1 cellular context compared by ENCODE assay signal in genomic region chr21:41750532-41751151, GRCh38.
TF ChIP-seq lines count a peak whose summit lies in the region.

No MANE protein-coding gene starts in this region.

TF ChIP-seq in HepG2, 621 proteins besides CTCF, POLR2A, EP300 and RAD21 (continued from another document and continues in another):
- TF ChIP-seq ZNF569 (CRISPR knock-in tag; IDR thresholded peaks at IDR 0.05; ENCODE audit: borderline replicate concordance) (no peak), GABPA (IDR thresholded peaks at IDR 0.05; ENCODE audit: low read depth, low read length) (no peak), GABPA (CRISPR knock-in tag; IDR thresholded peaks at IDR 0.05; ENCODE audit: low read depth) (no peak), ZNF674 (CRISPR knock-in tag; IDR thresholded peaks at IDR 0.05; ENCODE audit: low read depth) (0 out of 2 replicates have a peak, but pooled peaks have one; percentile 53), SMAD9 (CRISPR knock-in tag; IDR thresholded peaks at IDR 0.05) (no peak), RELA (CRISPR knock-in tag; IDR thresholded peaks at IDR 0.05) (no peak), ZNF333 (CRISPR knock-in tag; IDR thresholded peaks at IDR 0.05; ENCODE audit: borderline replicate concordance) (no peak), HNRNPK (IDR thresholded peaks at IDR 0.05; ENCODE audit: low read depth, low read length, poor library complexity, severe bottlenecking) (no peak), ZFX (CRISPR knock-in tag; IDR thresholded peaks at IDR 0.05; ENCODE audit: low read depth) (peak; percentile 16; the same call in 1 of the 2 replicates), ZNF264 (CRISPR knock-in tag; IDR thresholded peaks at IDR 0.05) (peak; percentile 76; the same call in 1 of the 2 replicates), AGO2 (optimal IDR thresholded peaks at IDR 0.05; ENCODE audit: low read depth, low read length) (no peak), BRD4 (CRISPR knock-in tag; IDR thresholded peaks at IDR 0.05) (no peak), ARHGAP35 (CRISPR knock-in tag; IDR thresholded peaks at IDR 0.05; ENCODE audit: borderline replicate concordance) (no peak), ZBTB7A (CRISPR knock-in tag; IDR thresholded peaks at IDR 0.05) (peak; percentile 65; the same call in 1 of the 2 replicates), RFXAP (CRISPR knock-in tag; IDR thresholded peaks at IDR 0.05; ENCODE audit: borderline replicate concordance) (no peak), ZNF484 (CRISPR knock-in tag; IDR thresholded peaks at IDR 0.05; ENCODE audit: borderline replicate concordance, low read depth) (no peak), ZFY (CRISPR knock-in tag; IDR thresholded peaks at IDR 0.05) (no peak), FOXJ3 (CRISPR knock-in tag; IDR thresholded peaks at IDR 0.05; ENCODE audit: borderline replicate concordance) (peak; percentile 82), JUND (CRISPR knock-in tag; IDR thresholded peaks at IDR 0.05) (no peak), THAP11 (CRISPR knock-in tag; IDR thresholded peaks at IDR 0.05) (peak; percentile 44; the same call in 1 of the 2 replicates), REPIN1 (CRISPR knock-in tag; IDR thresholded peaks at IDR 0.05; ENCODE audit: borderline replicate concordance, low read depth) (peak; percentile 82; the same call in 1 of the 2 replicates), E2F1 (CRISPR knock-in tag; IDR thresholded peaks at IDR 0.05) (no peak), ZNF256 (CRISPR knock-in tag; conservative IDR thresholded peaks at IDR 0.05) (no peak), EED (CRISPR knock-in tag; IDR thresholded peaks at IDR 0.05) (no peak), ZNF615 (CRISPR knock-in tag; IDR thresholded peaks at IDR 0.05; ENCODE audit: borderline replicate concordance) (no peak), NFYC (CRISPR knock-in tag; IDR thresholded peaks at IDR 0.05) (no peak), ZKSCAN1 (IDR thresholded peaks at IDR 0.05; ENCODE audit: low read length) (no peak), ZNF724P (CRISPR knock-in tag; IDR thresholded peaks at IDR 0.05; ENCODE audit: borderline replicate concordance) (no peak), ZNF318 (CRISPR knock-in tag; IDR thresholded peaks at IDR 0.05) (0 out of 2 replicates have a peak, but pooled peaks have one; percentile 55), GATAD2A (CRISPR knock-in tag; IDR thresholded peaks at IDR 0.05) (peak; percentile 92), TBX3 (IDR thresholded peaks at IDR 0.05; ENCODE audit: borderline replicate concordance) (no peak), GATAD1 (CRISPR knock-in tag; IDR thresholded peaks at IDR 0.05) (0 out of 2 replicates have a peak, but pooled peaks have one; percentile 39), FOSL1 (CRISPR knock-in tag; IDR thresholded peaks at IDR 0.05; ENCODE audit: borderline replicate concordance) (no peak), ZNF781 (CRISPR knock-in tag; IDR thresholded peaks at IDR 0.05; ENCODE audit: borderline replicate concordance, not compliant biosample characterization) (no peak), IRF2 (CRISPR knock-in tag; IDR thresholded peaks at IDR 0.05) (peak; percentile 24; the same call in 1 of the 2 replicates), ZNF747 (CRISPR knock-in tag; IDR thresholded peaks at IDR 0.05; ENCODE audit: borderline replicate concordance) (no peak; the same call in 1 of the 2 replicates), SP140L (CRISPR knock-in tag; IDR thresholded peaks at IDR 0.05; ENCODE audit: borderline replicate concordance) (no peak), TARDBP (CRISPR knock-in tag; IDR thresholded peaks at IDR 0.05) (peak; percentile 85), MED13 (CRISPR knock-in tag; IDR thresholded peaks at IDR 0.05) (no peak), KDM4B (CRISPR knock-in tag; IDR thresholded peaks at IDR 0.05) (no peak), ATF5 (CRISPR knock-in tag; IDR thresholded peaks at IDR 0.05; ENCODE audit: low read depth) (no peak), ZNF350 (CRISPR knock-in tag; IDR thresholded peaks at IDR 0.05; ENCODE audit: borderline replicate concordance, low read depth) (peak; percentile 54; the same call in 1 of the 2 replicates)
- TF ChIP-seq, protein P1, sequence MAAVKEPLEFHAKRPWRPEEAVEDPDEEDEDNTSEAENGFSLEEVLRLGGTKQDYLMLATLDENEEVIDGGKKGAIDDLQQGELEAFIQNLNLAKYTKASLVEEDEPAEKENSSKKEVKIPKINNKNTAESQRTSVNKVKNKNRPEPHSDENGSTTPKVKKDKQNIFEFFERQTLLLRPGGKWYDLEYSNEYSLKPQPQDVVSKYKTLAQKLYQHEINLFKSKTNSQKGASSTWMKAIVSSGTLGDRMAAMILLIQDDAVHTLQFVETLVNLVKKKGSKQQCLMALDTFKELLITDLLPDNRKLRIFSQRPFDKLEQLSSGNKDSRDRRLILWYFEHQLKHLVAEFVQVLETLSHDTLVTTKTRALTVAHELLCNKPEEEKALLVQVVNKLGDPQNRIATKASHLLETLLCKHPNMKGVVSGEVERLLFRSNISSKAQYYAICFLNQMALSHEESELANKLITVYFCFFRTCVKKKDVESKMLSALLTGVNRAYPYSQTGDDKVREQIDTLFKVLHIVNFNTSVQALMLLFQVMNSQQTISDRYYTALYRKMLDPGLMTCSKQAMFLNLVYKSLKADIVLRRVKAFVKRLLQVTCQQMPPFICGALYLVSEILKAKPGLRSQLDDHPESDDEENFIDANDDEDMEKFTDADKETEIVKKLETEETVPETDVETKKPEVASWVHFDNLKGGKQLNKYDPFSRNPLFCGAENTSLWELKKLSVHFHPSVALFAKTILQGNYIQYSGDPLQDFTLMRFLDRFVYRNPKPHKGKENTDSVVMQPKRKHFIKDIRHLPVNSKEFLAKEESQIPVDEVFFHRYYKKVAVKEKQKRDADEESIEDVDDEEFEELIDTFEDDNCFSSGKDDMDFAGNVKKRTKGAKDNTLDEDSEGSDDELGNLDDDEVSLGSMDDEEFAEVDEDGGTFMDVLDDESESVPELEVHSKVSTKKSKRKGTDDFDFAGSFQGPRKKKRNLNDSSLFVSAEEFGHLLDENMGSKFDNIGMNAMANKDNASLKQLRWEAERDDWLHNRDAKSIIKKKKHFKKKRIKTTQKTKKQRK (IDR thresholded peaks at IDR 0.05; ENCODE audit: low read length): no peak
- TF ChIP-seq, protein P2, sequence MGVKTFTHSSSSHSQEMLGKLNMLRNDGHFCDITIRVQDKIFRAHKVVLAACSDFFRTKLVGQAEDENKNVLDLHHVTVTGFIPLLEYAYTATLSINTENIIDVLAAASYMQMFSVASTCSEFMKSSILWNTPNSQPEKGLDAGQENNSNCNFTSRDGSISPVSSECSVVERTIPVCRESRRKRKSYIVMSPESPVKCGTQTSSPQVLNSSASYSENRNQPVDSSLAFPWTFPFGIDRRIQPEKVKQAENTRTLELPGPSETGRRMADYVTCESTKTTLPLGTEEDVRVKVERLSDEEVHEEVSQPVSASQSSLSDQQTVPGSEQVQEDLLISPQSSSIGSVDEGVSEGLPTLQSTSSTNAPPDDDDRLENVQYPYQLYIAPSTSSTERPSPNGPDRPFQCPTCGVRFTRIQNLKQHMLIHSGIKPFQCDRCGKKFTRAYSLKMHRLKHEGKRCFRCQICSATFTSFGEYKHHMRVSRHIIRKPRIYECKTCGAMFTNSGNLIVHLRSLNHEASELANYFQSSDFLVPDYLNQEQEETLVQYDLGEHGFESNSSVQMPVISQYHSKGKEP (CRISPR knock-in tag; IDR thresholded peaks at IDR 0.05): no peak
- TF ChIP-seq, protein P3, sequence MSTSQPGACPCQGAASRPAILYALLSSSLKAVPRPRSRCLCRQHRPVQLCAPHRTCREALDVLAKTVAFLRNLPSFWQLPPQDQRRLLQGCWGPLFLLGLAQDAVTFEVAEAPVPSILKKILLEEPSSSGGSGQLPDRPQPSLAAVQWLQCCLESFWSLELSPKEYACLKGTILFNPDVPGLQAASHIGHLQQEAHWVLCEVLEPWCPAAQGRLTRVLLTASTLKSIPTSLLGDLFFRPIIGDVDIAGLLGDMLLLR (CRISPR knock-in tag; IDR thresholded peaks at IDR 0.05): no peak
- TF ChIP-seq, protein P4, sequence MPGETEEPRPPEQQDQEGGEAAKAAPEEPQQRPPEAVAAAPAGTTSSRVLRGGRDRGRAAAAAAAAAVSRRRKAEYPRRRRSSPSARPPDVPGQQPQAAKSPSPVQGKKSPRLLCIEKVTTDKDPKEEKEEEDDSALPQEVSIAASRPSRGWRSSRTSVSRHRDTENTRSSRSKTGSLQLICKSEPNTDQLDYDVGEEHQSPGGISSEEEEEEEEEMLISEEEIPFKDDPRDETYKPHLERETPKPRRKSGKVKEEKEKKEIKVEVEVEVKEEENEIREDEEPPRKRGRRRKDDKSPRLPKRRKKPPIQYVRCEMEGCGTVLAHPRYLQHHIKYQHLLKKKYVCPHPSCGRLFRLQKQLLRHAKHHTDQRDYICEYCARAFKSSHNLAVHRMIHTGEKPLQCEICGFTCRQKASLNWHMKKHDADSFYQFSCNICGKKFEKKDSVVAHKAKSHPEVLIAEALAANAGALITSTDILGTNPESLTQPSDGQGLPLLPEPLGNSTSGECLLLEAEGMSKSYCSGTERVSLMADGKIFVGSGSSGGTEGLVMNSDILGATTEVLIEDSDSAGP (CRISPR knock-in tag; IDR thresholded peaks at IDR 0.05; ENCODE audit: borderline replicate concordance): peak; percentile 24; the same call in 1 of the 2 replicates
- TF ChIP-seq, protein P5, sequence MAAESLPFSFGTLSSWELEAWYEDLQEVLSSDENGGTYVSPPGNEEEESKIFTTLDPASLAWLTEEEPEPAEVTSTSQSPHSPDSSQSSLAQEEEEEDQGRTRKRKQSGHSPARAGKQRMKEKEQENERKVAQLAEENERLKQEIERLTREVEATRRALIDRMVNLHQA (CRISPR knock-in tag; IDR thresholded peaks at IDR 0.05): no peak
